In genomic region chr15:65738649-65739048, GRCh38 we compare ENCODE assay signal across 15 cellular contexts.
"Had no signal": no experiment of that assay in that cellular context is flagged by ENCODE, and none has a peak within 500 bp of the region (broad histone marks: within the 10 kb centered on the region; RNA-seq: fewer than 3 reads in every experiment).

No MANE protein-coding gene starts in this region.

- H3K27ac Mint-ChIP-seq: activated CD4-positive, alpha-beta T cell treated with anti-CD3 and anti-CD28 coated beads, Interleukin-2, amount 10 ng/mL, durations not matched to agents 7 days and 5 days; activated naive CD4-positive, alpha-beta T cell treated with anti-CD3 and anti-CD28 coated beads, Interleukin-2, amount 10 ng/mL, durations not matched to agents 7 days and 5 days; activated T-helper 2 cell treated with anti-CD3 and anti-CD28 coated beads, Interferon-gamma antibody, Interleukin-2, Interleukin-4, amounts not matched to agents 10 μg/mL and 5 μg/mL and 100 μg/mL, durations not matched to agents 14 hours and 24 hours and 36 hours; stimulated activated naive B cell treated with anti-CD40 and anti-IgM and Interleukin-4, amounts not matched to agents 10 μg/mL and 1 μg/mL and 100 μg/mL, for 72 hours had no signal

- H3K27me3 Mint-ChIP-seq: activated CD4-positive, alpha-beta T cell treated with anti-CD3 and anti-CD28 coated beads, Interleukin-2, amount 10 ng/mL, durations not matched to agents 7 days and 5 days; activated naive CD4-positive, alpha-beta T cell treated with anti-CD3 and anti-CD28 coated beads, Interleukin-2, amount 10 ng/mL, durations not matched to agents 7 days and 5 days; stimulated activated naive B cell treated with anti-CD40 and anti-IgM and Interleukin-4, amounts not matched to agents 10 μg/mL and 1 μg/mL and 100 μg/mL, for 72 hours had no signal

- ATAC-seq: left lobe of liver; natural killer cell; stimulated activated naive B cell treated with anti-CD40 and anti-IgM and Interleukin-4, amounts not matched to agents 10 μg/mL and 1 μg/mL and 100 μg/mL, for 72 hours had no signal

- DNase-seq: activated CD4-positive, alpha-beta T cell treated with anti-CD3 and anti-CD28 coated beads, Interleukin-2, amount 10 ng/mL, durations not matched to agents 7 days and 5 days; activated CD4-positive, CD25-positive, alpha-beta regulatory T cell; activated naive CD4-positive, alpha-beta T cell treated with anti-CD3 and anti-CD28 coated beads, Interleukin-2, amount 10 ng/mL, durations not matched to agents 7 days and 5 days; activated T-cell treated with anti-CD3 and anti-CD28 coated beads for 4 hours; caudate nucleus; effector memory CD4-positive, alpha-beta T cell; natural killer cell; posterior cingulate gyrus; stimulated activated naive B cell treated with anti-CD40 and anti-IgM and Interleukin-4, amounts not matched to agents 10 μg/mL and 1 μg/mL and 100 μg/mL, for 72 hours; transverse colon had no signal

- H3K4me1 Mint-ChIP-seq: activated CD4-positive, alpha-beta T cell treated with anti-CD3 and anti-CD28 coated beads, Interleukin-2, amount 10 ng/mL, durations not matched to agents 7 days and 5 days; activated naive CD4-positive, alpha-beta T cell treated with anti-CD3 and anti-CD28 coated beads, Interleukin-2, amount 10 ng/mL, durations not matched to agents 7 days and 5 days had no signal

- H3K9me3 ChIP-seq: right atrium auricular region, transverse colon had no signal

- H3K4me3 Mint-ChIP-seq: activated CD4-positive, alpha-beta T cell treated with anti-CD3 and anti-CD28 coated beads, Interleukin-2, amount 10 ng/mL, durations not matched to agents 7 days and 5 days; activated naive CD4-positive, alpha-beta T cell treated with anti-CD3 and anti-CD28 coated beads, Interleukin-2, amount 10 ng/mL, durations not matched to agents 7 days and 5 days; natural killer cell; stimulated activated naive B cell treated with anti-CD40 and anti-IgM and Interleukin-4, amounts not matched to agents 10 μg/mL and 1 μg/mL and 100 μg/mL, for 72 hours had no signal

- H3K4me3 ChIP-seq: coronary artery, right atrium auricular region, smooth muscle cell, transverse colon had no signal
